12 cellular contexts compared by ENCODE assay signal in the genomic region with DNA sequence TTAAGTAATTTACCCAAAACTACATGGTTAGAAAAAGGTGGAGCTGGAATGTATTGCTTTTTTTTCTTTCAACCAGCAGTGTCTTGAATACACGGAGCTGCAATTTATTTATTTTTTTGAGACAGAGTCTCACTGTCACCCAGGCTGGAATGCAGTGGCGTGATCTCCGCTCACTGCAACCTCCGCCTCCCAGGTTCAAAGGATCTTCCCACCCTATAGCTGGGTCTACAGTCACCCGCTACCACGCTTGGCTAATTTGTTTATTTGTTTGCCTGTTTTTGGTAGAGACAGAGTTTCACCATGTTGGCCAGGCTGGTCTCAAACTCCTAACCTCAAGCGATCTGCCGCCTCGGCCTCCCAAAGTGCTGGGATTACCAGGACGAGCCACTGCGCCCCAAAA. TPM values are rescaled to one million over a fixed set of nuclear protein-coding genes. Genes with fewer than 3 reads are reported as not detected.
DNase-seq lines count a peak whose midpoint lies in the region; ATAC-seq, FAIRE-seq and TF ChIP-seq lines count a peak whose summit lies in the region.
"Not testable (repeated sequence)": the region's sequence is repeated elsewhere in the genome, so short reads cannot be mapped to it uniquely, and the experiment has no call there.
"Had no signal": no experiment of that assay in that cellular context is flagged by ENCODE, and none has a peak within 500 bp of the region (broad histone marks: within the 10 kb centered on the region; RNA-seq: fewer than 3 reads in every experiment).

No MANE protein-coding gene starts in this region.

- H3K4me2 ChIP-seq in HepG2 (ENCODE audit: low read depth, low read length) = not testable (repeated sequence)

- TF ChIP-seq CTCF in Caco-2 (IDR thresholded peaks at IDR 0.05; ENCODE audit: insufficient read depth in 1 of 2, low read depth in 1 of 2, low read length in 1 of 2, severe bottlenecking in 1 of 2, unreplicated experiment in 1 of 2); brain (conservative IDR thresholded peaks at IDR 0.05); HepG2 (CRISPR knock-in tag; IDR thresholded peaks at IDR 0.05); progenitor cell of endocrine pancreas (IDR thresholded peaks at IDR 0.05; ENCODE audit: unreplicated experiment): not testable (repeated sequence)

- not testable (repeated sequence) for DNase-seq in Caco-2; activated CD4-positive, alpha-beta T cell treated with anti-CD3 and anti-CD28 coated beads for 36 hours; activated T-cell treated with anti-CD3 and anti-CD28 coated beads, Interleukin-2, amount 50 U/mL, for 4 hours; natural killer cell treated with Interleukin-12 subunit alpha and Interleukin-12 subunit beta and Interleukin-15 and Interleukin-18, amount 100 ng/mL, for 72 hours (ENCODE audit: low spot score); progenitor cell of endocrine pancreas (ENCODE audit: low spot score, unreplicated experiment)
- DNase-seq in HepG2 (ENCODE audit: low spot score) = peak; percentile 5

- not testable (repeated sequence) for TF ChIP-seq EP300 in HepG2 (IDR thresholded peaks at IDR 0.05; ENCODE audit: low read depth in 2 of 2, low read length in 2 of 2); HepG2 (CRISPR knock-in tag; IDR thresholded peaks at IDR 0.05; ENCODE audit: borderline replicate concordance)

- TF ChIP-seq RAD21 in HepG2 (CRISPR knock-in tag; IDR thresholded peaks at IDR 0.05) = not testable (repeated sequence)

- not testable (repeated sequence) for TF ChIP-seq POLR2A in HepG2 (IDR thresholded peaks at IDR 0.05; ENCODE audit: insufficient read depth in 1 of 2, low read depth in 2 of 2, low read length in 2 of 2)

- H3K27ac Mint-ChIP-seq in Caco-2 (ENCODE audit: unreplicated experiment) (peak overlapping the region; percentile 6), brain (peak overlapping the region in 3 of 5 experiments; percentile 31 to 64 (median 36)), progenitor cell of endocrine pancreas (peak overlapping the region; percentile 36)
- H3K27ac Mint-ChIP-seq in activated CD4-positive, alpha-beta T cell treated with anti-CD3 and anti-CD28 coated beads for 36 hours = not testable (repeated sequence)
- H3K27ac Mint-ChIP-seq in natural killer cell treated with Interleukin-12 subunit alpha and Interleukin-12 subunit beta and Interleukin-15 and Interleukin-18, amount 100 ng/mL, for 72 hours = peak overlapping the region; percentile 30 to 86

- not testable (repeated sequence) for H3K27me3 Mint-ChIP-seq in Caco-2 (ENCODE audit: insufficient read depth, unreplicated experiment); activated CD4-positive, alpha-beta T cell treated with anti-CD3 and anti-CD28 coated beads for 36 hours; activated T-cell treated with anti-CD3 and anti-CD28 coated beads, Interleukin-2, amount 50 U/mL, for 4 hours (ENCODE audit: low read depth); brain; natural killer cell treated with Interleukin-12 subunit alpha and Interleukin-12 subunit beta and Interleukin-15 and Interleukin-18, amount 100 ng/mL, for 72 hours; progenitor cell of endocrine pancreas

- ATAC-seq in activated CD4-positive, alpha-beta T cell treated with anti-CD3 and anti-CD28 coated beads for 36 hours; activated T-cell treated with anti-CD3 and anti-CD28 coated beads, Interleukin-2, amount 50 U/mL, for 4 hours; HepG2; natural killer cell treated with Interleukin-12 subunit alpha and Interleukin-12 subunit beta and Interleukin-15 and Interleukin-18, amount 100 ng/mL, for 72 hours: not testable (repeated sequence)

- not testable (repeated sequence) for H3K9ac ChIP-seq in HepG2 (ENCODE audit: insufficient read depth, low read depth, low read length)

- H3K4me3 Mint-ChIP-seq in Caco-2 (ENCODE audit: unreplicated experiment); natural killer cell treated with Interleukin-12 subunit alpha and Interleukin-12 subunit beta and Interleukin-15 and Interleukin-18, amount 100 ng/mL, for 72 hours; progenitor cell of endocrine pancreas (ENCODE audit: low read depth): not testable (repeated sequence)
- peak overlapping the region; percentile 77 for H3K4me3 Mint-ChIP-seq in activated CD4-positive, alpha-beta T cell treated with anti-CD3 and anti-CD28 coated beads for 36 hours
- peak overlapping the region; percentile 46 for H3K4me3 Mint-ChIP-seq in activated T-cell treated with anti-CD3 and anti-CD28 coated beads, Interleukin-2, amount 50 U/mL, for 4 hours
- H3K4me3 Mint-ChIP-seq in brain = peak overlapping the region in 1 of 5 experiments; percentile 86

- H3K4me3 ChIP-seq in Caco-2 (ENCODE audit: low read depth, low read length); HepG2 (replicated peaks in 1 of 3; ENCODE audit: insufficient read depth in 1 of 3, low read depth in 2 of 3, low read length in 3 of 3): not testable (repeated sequence)

- H4K20me1 ChIP-seq in HepG2 (ENCODE audit: insufficient read depth, low read length) = not testable (repeated sequence)

- not testable (repeated sequence) for H2AFZ ChIP-seq in HepG2 (ENCODE audit: low read length)

- H3K36me3 Mint-ChIP-seq in Caco-2 (ENCODE audit: insufficient read depth, unreplicated experiment); activated CD4-positive, alpha-beta T cell treated with anti-CD3 and anti-CD28 coated beads for 36 hours (ENCODE audit: low read depth); activated T-cell treated with anti-CD3 and anti-CD28 coated beads, Interleukin-2, amount 50 U/mL, for 4 hours (ENCODE audit: insufficient read depth); brain; natural killer cell treated with Interleukin-12 subunit alpha and Interleukin-12 subunit beta and Interleukin-15 and Interleukin-18, amount 100 ng/mL, for 72 hours; progenitor cell of endocrine pancreas (ENCODE audit: insufficient read depth): not testable (repeated sequence)

- POLR2A ChIA-PET in Caco-2 (lab: Charles Lee) = not testable (repeated sequence)
- POLR2A ChIA-PET in activated CD4-positive, alpha-beta T cell treated with anti-CD3 and anti-CD28 coated beads for 36 hours (lab: Charles Lee) = interaction anchor here (0.6 kb wide), 1 partner anchor 484 kb away, joined by 3 read pairs; no protein-coding TSS in a partner anchor
- POLR2A ChIA-PET in HepG2 (lab: Yijun Ruan, JAX) = interaction anchor here (1.9 to 2.5 kb wide), 2 partner anchors 28 to 110 kb away, joined by 12 to 20 read pairs; a partner anchor contains a TSS

- 77% methylated on average over 11 of the region's 11 CpGs for WGBS in HepG2 (ENCODE audit: low lambda C conversion rate)

- H3K79me2 ChIP-seq in HepG2 (ENCODE audit: insufficient read depth, low read length) = peaks cover 27% of the 10 kb centered on the region

- not testable (repeated sequence) for BruUV-seq in Caco-2 (replicated peaks; lab: Mats Ljungman, UMichigan); HepG2 (replicated peaks; lab: Mats Ljungman, UMichigan)

- peak overlapping the region; percentile 77 for H3K27ac ChIP-seq in HepG2 (ENCODE audit: extremely low read length, insufficient read depth, low read length)

- not testable (repeated sequence) for H3K27me3 ChIP-seq in Caco-2 (replicated peaks; ENCODE audit: control insufficient read depth, insufficient read depth, low read length); HepG2 (ENCODE audit: control insufficient read depth in 1 of 2, insufficient read depth in 2 of 2, low read length in 2 of 2)

- H3K4me1 ChIP-seq in Caco-2 = peaks cover 11% of the 10 kb centered on the region
- H3K4me1 ChIP-seq in HepG2 (ENCODE audit: insufficient read depth, low read length) = peaks cover 34% of the 10 kb centered on the region

- H3K36me3 ChIP-seq in Caco-2 (ENCODE audit: control insufficient read depth, insufficient read depth, low read length); HepG2 (replicated peaks in 1 of 2; ENCODE audit: control insufficient read depth in 1 of 2, insufficient read depth in 2 of 2, low read length in 2 of 2): not testable (repeated sequence)

- not testable (repeated sequence) for H3K9me3 ChIP-seq in Caco-2; HepG2 (ENCODE audit: low read length)

- not testable (repeated sequence) for H3K9me3 Mint-ChIP-seq in Caco-2 (ENCODE audit: unreplicated experiment); activated CD4-positive, alpha-beta T cell treated with anti-CD3 and anti-CD28 coated beads for 36 hours (ENCODE audit: low read depth); activated T-cell treated with anti-CD3 and anti-CD28 coated beads, Interleukin-2, amount 50 U/mL, for 4 hours; brain; natural killer cell treated with Interleukin-12 subunit alpha and Interleukin-12 subunit beta and Interleukin-15 and Interleukin-18, amount 100 ng/mL, for 72 hours; progenitor cell of endocrine pancreas (ENCODE audit: low read depth)

- CTCF ChIA-PET in Caco-2 (lab: Charles Lee) = not testable (repeated sequence)
- CTCF ChIA-PET in activated CD4-positive, alpha-beta T cell treated with anti-CD3 and anti-CD28 coated beads for 36 hours (lab: Charles Lee) = interaction anchor here (1.0 to 2.8 kb wide), 10 partner anchors 9 to 132 kb away, joined by 3 to 34 read pairs (median 12); a partner anchor contains a TSS
- CTCF ChIA-PET in HepG2 (lab: Yijun Ruan, JAX; ENCODE audit: low intra/inter-chr PET ratio, low total read pairs) = interaction anchor here (3.0 kb wide), 1 partner anchor 93 kb away, joined by 21 read pairs; no protein-coding TSS in a partner anchor

- in situ Hi-C loops in HepG2 (cut with HindIII; ENCODE audit: extremely low pct_ligation_motif_present, low pct_unique_long_range_greater_than_20kb) = not testable (repeated sequence)

- intact Hi-C loops in Caco-2 (cut with micrococcal nuclease; ENCODE audit: unreplicated experiment); activated CD4-positive, alpha-beta T cell treated with anti-CD3 and anti-CD28 coated beads for 36 hours (cut with DNase I, micrococcal nuclease); HepG2 (cut with micrococcal nuclease; ENCODE audit: unreplicated experiment): not testable (repeated sequence)

- H3K4me1 Mint-ChIP-seq in Caco-2 (ENCODE audit: low read depth, unreplicated experiment) (peaks cover 14% of the 10 kb centered on the region), brain (peaks cover 28% of the 10 kb centered on the region), progenitor cell of endocrine pancreas (ENCODE audit: low read depth) (peaks cover 38% of the 10 kb centered on the region)
- peaks cover 39% of the 10 kb centered on the region for H3K4me1 Mint-ChIP-seq in activated CD4-positive, alpha-beta T cell treated with anti-CD3 and anti-CD28 coated beads for 36 hours
- H3K4me1 Mint-ChIP-seq in activated T-cell treated with anti-CD3 and anti-CD28 coated beads, Interleukin-2, amount 50 U/mL, for 4 hours (ENCODE audit: low read depth) = peaks cover 38% of the 10 kb centered on the region
- peaks cover 34 to 44% of the 10 kb centered on the region in 2 donors for H3K4me1 Mint-ChIP-seq in natural killer cell treated with Interleukin-12 subunit alpha and Interleukin-12 subunit beta and Interleukin-15 and Interleukin-18, amount 100 ng/mL, for 72 hours (ENCODE audit: low read depth in 2 of 2)

- not testable (repeated sequence) for FAIRE-seq in HepG2 (lab: Jason Lieb, UNC)

RNA-seq across cellular contexts. Expression of a gene that starts 27.2 kb away (rescaled TPM):
- total RNA-seq in Caco-2 (2022) (27.9 and 29.6 TPM in 2 replicates), HepG2 (2016; rRNA removed; fragmentation: Illumina TruSeq; extraction: Trizol) (24.3 and 36.7 TPM in 2 replicates), progenitor cell of endocrine pancreas (34.0 and 35.2 TPM in 2 replicates)
- total RNA-seq in activated CD4-positive, alpha-beta T cell treated with anti-CD3 and anti-CD28 coated beads for 36 hours = 10 to 100 TPM; 19.2 to 22.9 TPM
- 10 to 100 TPM; 19.6 to 28.2 (median 20.3) TPM for total RNA-seq in activated T-cell treated with anti-CD3 and anti-CD28 coated beads, Interleukin-2, amount 50 U/mL, for 4 hours
- polyA plus RNA-seq in brain (ENCODE audit: insufficient read depth, low read depth, low replicate concordance) (25.3 TPM), HepG2 (2011; rRNA removed) (45.0 and 48.6 TPM in 2 replicates)
- 11.0 and 13.7 TPM in 2 replicates for total RNA-seq in HepG2 (2016; cell fraction: cytosol; rRNA removed; fragmentation: Illumina TruSeq; extraction: Trizol; ENCODE audit: low read depth)
- 22.7 and 31.6 TPM in 2 replicates for total RNA-seq in HepG2 (2016; cell fraction: insoluble cytoplasmic fraction; rRNA removed; fragmentation: Illumina TruSeq; extraction: Trizol)
- 39.1 and 40.3 TPM in 2 replicates for total RNA-seq in HepG2 (2016; cell fraction: membrane; rRNA removed; fragmentation: Illumina TruSeq; extraction: Trizol)
- 13.3 and 16.7 TPM in 2 replicates for total RNA-seq in HepG2 (2016; cell fraction: nucleus; rRNA removed; fragmentation: Illumina TruSeq; extraction: Trizol)
- polyA plus RNA-seq in HepG2 (2011; cell fraction: cytosol; rRNA removed) = 37.7 and 39.6 TPM in 2 replicates
- 15.8 and 19.4 TPM in 2 replicates for polyA plus RNA-seq in HepG2 (2011; cell fraction: nucleus; rRNA removed)
- 25.0 and 25.8 TPM in 2 replicates for polyA plus RNA-seq in HepG2 (2012)
- 11.2 and 16.3 TPM in 2 replicates for polyA plus RNA-seq in HepG2 (2016; cell fraction: cytosol; fragmentation: Illumina TruSeq; extraction: Trizol; ENCODE audit: low read depth)
- 27.5 and 31.8 TPM in 2 replicates for polyA plus RNA-seq in HepG2 (2016; cell fraction: insoluble cytoplasmic fraction; fragmentation: Illumina TruSeq; extraction: Trizol; ENCODE audit: low read depth)
- polyA plus RNA-seq in HepG2 (2016; cell fraction: membrane; fragmentation: Illumina TruSeq; extraction: Trizol; ENCODE audit: low read depth) = 21.0 and 25.2 TPM in 2 replicates
- polyA plus RNA-seq in HepG2 (2016; cell fraction: nucleus; fragmentation: Illumina TruSeq; extraction: Trizol; ENCODE audit: insufficient read depth, low read depth) = 21.9 and 23.1 TPM in 2 replicates
- polyA minus RNA-seq in HepG2 (2011; rRNA and poly(A)+ RNA removed; ENCODE audit: low replicate concordance) = 73.6 and 201 TPM in 2 replicates
- 42.6 and 53.0 TPM in 2 replicates for polyA minus RNA-seq in HepG2 (2011; cell fraction: cytosol; rRNA and poly(A)+ RNA removed)
- 26.3 and 29.8 TPM in 2 replicates for polyA minus RNA-seq in HepG2 (2011; cell fraction: nucleus; rRNA and poly(A)+ RNA removed)
- 10 to 100 TPM; 87.6 to 91.5 TPM for total RNA-seq in natural killer cell treated with Interleukin-12 subunit alpha and Interleukin-12 subunit beta and Interleukin-15 and Interleukin-18, amount 100 ng/mL, for 72 hours

RNA-seq across cellular contexts. Expression of a gene that starts 29.0 kb away (rescaled TPM):
- 31.8 and 31.9 TPM in 2 replicates for total RNA-seq in Caco-2 (2022)
- 10 to 100 TPM; 19.9 to 31.8 TPM for total RNA-seq in activated CD4-positive, alpha-beta T cell treated with anti-CD3 and anti-CD28 coated beads for 36 hours
- 10 to 100 TPM; 20.6 to 24.5 (median 23.4) TPM for total RNA-seq in activated T-cell treated with anti-CD3 and anti-CD28 coated beads, Interleukin-2, amount 50 U/mL, for 4 hours
- 16.2 TPM for polyA plus RNA-seq in brain (ENCODE audit: insufficient read depth, low read depth, low replicate concordance)
- total RNA-seq in HepG2 (2016; rRNA removed; fragmentation: Illumina TruSeq; extraction: Trizol) = 12.9 and 13.1 TPM in 2 replicates
- 4.8 and 5.6 TPM in 2 replicates for total RNA-seq in HepG2 (2016; cell fraction: cytosol; rRNA removed; fragmentation: Illumina TruSeq; extraction: Trizol; ENCODE audit: low read depth)
- 11.5 and 13.5 TPM in 2 replicates for total RNA-seq in HepG2 (2016; cell fraction: insoluble cytoplasmic fraction; rRNA removed; fragmentation: Illumina TruSeq; extraction: Trizol)
- 11.5 and 14.1 TPM in 2 replicates for total RNA-seq in HepG2 (2016; cell fraction: membrane; rRNA removed; fragmentation: Illumina TruSeq; extraction: Trizol)
- total RNA-seq in HepG2 (2016; cell fraction: nucleus; rRNA removed; fragmentation: Illumina TruSeq; extraction: Trizol) = 9.5 and 12.9 TPM in 2 replicates
- 6.4 and 6.7 TPM in 2 replicates for polyA plus RNA-seq in HepG2 (2011; rRNA removed)
- 5.1 and 5.5 TPM in 2 replicates for polyA plus RNA-seq in HepG2 (2011; cell fraction: cytosol; rRNA removed)
- polyA plus RNA-seq in HepG2 (2011; cell fraction: nucleus; rRNA removed) = 8.3 and 8.6 TPM in 2 replicates
- polyA plus RNA-seq in HepG2 (2012) = 3.8 and 4.0 TPM in 2 replicates
- 5.2 and 6.5 TPM in 2 replicates for polyA plus RNA-seq in HepG2 (2016; cell fraction: cytosol; fragmentation: Illumina TruSeq; extraction: Trizol; ENCODE audit: low read depth)
- polyA plus RNA-seq in HepG2 (2016; cell fraction: insoluble cytoplasmic fraction; fragmentation: Illumina TruSeq; extraction: Trizol; ENCODE audit: low read depth) = 11.4 and 12.4 TPM in 2 replicates
- 9.0 and 10.6 TPM in 2 replicates for polyA plus RNA-seq in HepG2 (2016; cell fraction: membrane; fragmentation: Illumina TruSeq; extraction: Trizol; ENCODE audit: low read depth)
- 14.0 and 15.4 TPM in 2 replicates for polyA plus RNA-seq in HepG2 (2016; cell fraction: nucleus; fragmentation: Illumina TruSeq; extraction: Trizol; ENCODE audit: insufficient read depth, low read depth)
- 15.5 and 26.7 TPM in 2 replicates for polyA minus RNA-seq in HepG2 (2011; rRNA and poly(A)+ RNA removed; ENCODE audit: low replicate concordance)
- 1.9 and 2.8 TPM in 2 replicates for polyA minus RNA-seq in HepG2 (2011; cell fraction: cytosol; rRNA and poly(A)+ RNA removed)
- 8.6 and 18.0 TPM in 2 replicates for polyA minus RNA-seq in HepG2 (2011; cell fraction: nucleus; rRNA and poly(A)+ RNA removed)
- 10 to 100 TPM; 27.8 to 68.3 TPM for total RNA-seq in natural killer cell treated with Interleukin-12 subunit alpha and Interleukin-12 subunit beta and Interleukin-15 and Interleukin-18, amount 100 ng/mL, for 72 hours
- 16.0 and 18.8 TPM in 2 replicates for total RNA-seq in progenitor cell of endocrine pancreas

RNA-seq across cellular contexts. Expression of a gene that starts 30.7 kb away (rescaled TPM):
- total RNA-seq in Caco-2 (2022) = not detected in 2 replicates
- total RNA-seq in activated CD4-positive, alpha-beta T cell treated with anti-CD3 and anti-CD28 coated beads for 36 hours = not detected
- not detected for total RNA-seq in activated T-cell treated with anti-CD3 and anti-CD28 coated beads, Interleukin-2, amount 50 U/mL, for 4 hours
- not detected for polyA plus RNA-seq in brain (ENCODE audit: insufficient read depth, low read depth, low replicate concordance)
- total RNA-seq in HepG2 (2016; rRNA removed; fragmentation: Illumina TruSeq; extraction: Trizol) = not detected in 2 replicates
- not detected in 2 replicates for total RNA-seq in HepG2 (2016; cell fraction: cytosol; rRNA removed; fragmentation: Illumina TruSeq; extraction: Trizol; ENCODE audit: low read depth)
- total RNA-seq in HepG2 (2016; cell fraction: insoluble cytoplasmic fraction; rRNA removed; fragmentation: Illumina TruSeq; extraction: Trizol) = not detected in 2 replicates
- total RNA-seq in HepG2 (2016; cell fraction: membrane; rRNA removed; fragmentation: Illumina TruSeq; extraction: Trizol) = not detected in 2 replicates
- not detected in 2 replicates for total RNA-seq in HepG2 (2016; cell fraction: nucleus; rRNA removed; fragmentation: Illumina TruSeq; extraction: Trizol)
- not detected in 2 replicates for polyA plus RNA-seq in HepG2 (2011; rRNA removed)
- not detected in 2 replicates for polyA plus RNA-seq in HepG2 (2011; cell fraction: cytosol; rRNA removed)
- not detected in 2 replicates for polyA plus RNA-seq in HepG2 (2011; cell fraction: nucleus; rRNA removed)
- not detected in 2 replicates for polyA plus RNA-seq in HepG2 (2012)
- not detected in 2 replicates for polyA plus RNA-seq in HepG2 (2016; cell fraction: cytosol; fragmentation: Illumina TruSeq; extraction: Trizol; ENCODE audit: low read depth)
- polyA plus RNA-seq in HepG2 (2016; cell fraction: insoluble cytoplasmic fraction; fragmentation: Illumina TruSeq; extraction: Trizol; ENCODE audit: low read depth) = not detected in 2 replicates
- not detected in 2 replicates for polyA plus RNA-seq in HepG2 (2016; cell fraction: membrane; fragmentation: Illumina TruSeq; extraction: Trizol; ENCODE audit: low read depth)
- not detected in 2 replicates for polyA plus RNA-seq in HepG2 (2016; cell fraction: nucleus; fragmentation: Illumina TruSeq; extraction: Trizol; ENCODE audit: insufficient read depth, low read depth)
- not detected in 2 replicates for polyA minus RNA-seq in HepG2 (2011; rRNA and poly(A)+ RNA removed; ENCODE audit: low replicate concordance)
- polyA minus RNA-seq in HepG2 (2011; cell fraction: cytosol; rRNA and poly(A)+ RNA removed) = not detected in 2 replicates
- not detected in 2 replicates for polyA minus RNA-seq in HepG2 (2011; cell fraction: nucleus; rRNA and poly(A)+ RNA removed)
- not detected for total RNA-seq in natural killer cell treated with Interleukin-12 subunit alpha and Interleukin-12 subunit beta and Interleukin-15 and Interleukin-18, amount 100 ng/mL, for 72 hours
- not detected in 2 replicates for total RNA-seq in progenitor cell of endocrine pancreas
- total RNA-seq: G401 had no signal
- polyA plus RNA-seq: A549, AG04450, CD14-positive monocyte had no signal

RNA-seq across cellular contexts. Expression of a gene that starts 51.4 kb away (rescaled TPM):
- 24.8 and 26.2 TPM in 2 replicates for total RNA-seq in Caco-2 (2022)
- 10 to 100 TPM; 38.1 to 40.6 TPM for total RNA-seq in activated CD4-positive, alpha-beta T cell treated with anti-CD3 and anti-CD28 coated beads for 36 hours
- total RNA-seq in activated T-cell treated with anti-CD3 and anti-CD28 coated beads, Interleukin-2, amount 50 U/mL, for 4 hours = 10 to 100 TPM; 72.8 to 85.7 (median 85.3) TPM
- polyA plus RNA-seq in brain (ENCODE audit: insufficient read depth, low read depth, low replicate concordance) = 14.8 TPM
- 34.5 and 35.5 TPM in 2 replicates for total RNA-seq in HepG2 (2016; rRNA removed; fragmentation: Illumina TruSeq; extraction: Trizol)
- 12.2 and 15.9 TPM in 2 replicates for total RNA-seq in HepG2 (2016; cell fraction: cytosol; rRNA removed; fragmentation: Illumina TruSeq; extraction: Trizol; ENCODE audit: low read depth)
- total RNA-seq in HepG2 (2016; cell fraction: insoluble cytoplasmic fraction; rRNA removed; fragmentation: Illumina TruSeq; extraction: Trizol) = 34.4 and 35.7 TPM in 2 replicates
- total RNA-seq in HepG2 (2016; cell fraction: membrane; rRNA removed; fragmentation: Illumina TruSeq; extraction: Trizol) = 33.9 and 34.0 TPM in 2 replicates
- total RNA-seq in HepG2 (2016; cell fraction: nucleus; rRNA removed; fragmentation: Illumina TruSeq; extraction: Trizol) = 26.0 and 29.5 TPM in 2 replicates
- 20.3 and 21.4 TPM in 2 replicates for polyA plus RNA-seq in HepG2 (2011; rRNA removed)
- 19.2 and 31.0 TPM in 2 replicates for polyA plus RNA-seq in HepG2 (2011; cell fraction: cytosol; rRNA removed)
- polyA plus RNA-seq in HepG2 (2011; cell fraction: nucleus; rRNA removed) = 35.5 and 44.1 TPM in 2 replicates
- 14.4 and 16.4 TPM in 2 replicates for polyA plus RNA-seq in HepG2 (2012)
- 15.8 and 16.0 TPM in 2 replicates for polyA plus RNA-seq in HepG2 (2016; cell fraction: cytosol; fragmentation: Illumina TruSeq; extraction: Trizol; ENCODE audit: low read depth)
- 26.7 and 34.4 TPM in 2 replicates for polyA plus RNA-seq in HepG2 (2016; cell fraction: insoluble cytoplasmic fraction; fragmentation: Illumina TruSeq; extraction: Trizol; ENCODE audit: low read depth)
- 26.4 and 28.3 TPM in 2 replicates for polyA plus RNA-seq in HepG2 (2016; cell fraction: membrane; fragmentation: Illumina TruSeq; extraction: Trizol; ENCODE audit: low read depth)
- polyA plus RNA-seq in HepG2 (2016; cell fraction: nucleus; fragmentation: Illumina TruSeq; extraction: Trizol; ENCODE audit: insufficient read depth, low read depth) = 31.3 and 31.9 TPM in 2 replicates
- polyA minus RNA-seq in HepG2 (2011; rRNA and poly(A)+ RNA removed; ENCODE audit: low replicate concordance) = 41.5 and 66.5 TPM in 2 replicates
- polyA minus RNA-seq in HepG2 (2011; cell fraction: cytosol; rRNA and poly(A)+ RNA removed) = 15.8 and 17.7 TPM in 2 replicates
- polyA minus RNA-seq in HepG2 (2011; cell fraction: nucleus; rRNA and poly(A)+ RNA removed) = 23.1 and 26.3 TPM in 2 replicates
- total RNA-seq in natural killer cell treated with Interleukin-12 subunit alpha and Interleukin-12 subunit beta and Interleukin-15 and Interleukin-18, amount 100 ng/mL, for 72 hours = 10 to 100 TPM; 29.2 to 73.1 TPM
- total RNA-seq in progenitor cell of endocrine pancreas = 18.1 and 19.5 TPM in 2 replicates

RNA-seq across cellular contexts. Expression of a gene that starts 56.9 kb away (rescaled TPM):
- total RNA-seq in Caco-2 (2022) (not detected in 2 replicates), HepG2 (2016; rRNA removed; fragmentation: Illumina TruSeq; extraction: Trizol) (not detected in 2 replicates), progenitor cell of endocrine pancreas (not detected in 2 replicates)
- under 1 TPM in 1 of 2 experiments, not detected in 1; 0.07 TPM for total RNA-seq in activated CD4-positive, alpha-beta T cell treated with anti-CD3 and anti-CD28 coated beads for 36 hours
- not detected for total RNA-seq in activated T-cell treated with anti-CD3 and anti-CD28 coated beads, Interleukin-2, amount 50 U/mL, for 4 hours
- polyA plus RNA-seq in brain (ENCODE audit: insufficient read depth, low read depth, low replicate concordance) (not detected), HepG2 (2011; rRNA removed) (0.01 TPM in 1 of 2 replicates, not detected in the other)
- total RNA-seq in HepG2 (2016; cell fraction: cytosol; rRNA removed; fragmentation: Illumina TruSeq; extraction: Trizol; ENCODE audit: low read depth) = not detected in 2 replicates
- total RNA-seq in HepG2 (2016; cell fraction: insoluble cytoplasmic fraction; rRNA removed; fragmentation: Illumina TruSeq; extraction: Trizol) = 0.02 TPM in 1 of 2 replicates, not detected in the other
- total RNA-seq in HepG2 (2016; cell fraction: membrane; rRNA removed; fragmentation: Illumina TruSeq; extraction: Trizol) = not detected in 2 replicates
- not detected in 2 replicates for total RNA-seq in HepG2 (2016; cell fraction: nucleus; rRNA removed; fragmentation: Illumina TruSeq; extraction: Trizol)
- not detected in 2 replicates for polyA plus RNA-seq in HepG2 (2011; cell fraction: cytosol; rRNA removed)
- polyA plus RNA-seq in HepG2 (2011; cell fraction: nucleus; rRNA removed) = not detected in 2 replicates
- not detected in 2 replicates for polyA plus RNA-seq in HepG2 (2012)
- not detected in 2 replicates for polyA plus RNA-seq in HepG2 (2016; cell fraction: cytosol; fragmentation: Illumina TruSeq; extraction: Trizol; ENCODE audit: low read depth)
- not detected in 2 replicates for polyA plus RNA-seq in HepG2 (2016; cell fraction: insoluble cytoplasmic fraction; fragmentation: Illumina TruSeq; extraction: Trizol; ENCODE audit: low read depth)
- not detected in 2 replicates for polyA plus RNA-seq in HepG2 (2016; cell fraction: membrane; fragmentation: Illumina TruSeq; extraction: Trizol; ENCODE audit: low read depth)
- polyA plus RNA-seq in HepG2 (2016; cell fraction: nucleus; fragmentation: Illumina TruSeq; extraction: Trizol; ENCODE audit: insufficient read depth, low read depth) = not detected in 2 replicates
- 0.02 TPM in 1 of 2 replicates, not detected in the other for polyA minus RNA-seq in HepG2 (2011; rRNA and poly(A)+ RNA removed; ENCODE audit: low replicate concordance)
- polyA minus RNA-seq in HepG2 (2011; cell fraction: cytosol; rRNA and poly(A)+ RNA removed) = not detected in 2 replicates
- not detected in 2 replicates for polyA minus RNA-seq in HepG2 (2011; cell fraction: nucleus; rRNA and poly(A)+ RNA removed)
- total RNA-seq in natural killer cell treated with Interleukin-12 subunit alpha and Interleukin-12 subunit beta and Interleukin-15 and Interleukin-18, amount 100 ng/mL, for 72 hours = under 1 TPM in 1 of 2 donors, not detected in 1; 0.14 TPM
- total RNA-seq: G401, GM12878 had no signal
- polyA plus RNA-seq: A549, AG04450, CD14-positive monocyte had no signal
